ENCODE assay signal across 10 cellular contexts in genomic region chr15:63915888-63916731, GRCh38.
A peak's percentile ranks its signal among the peaks of the same experiment; 100 is the strongest.
DNase-seq lines count a peak whose midpoint lies in the region; ATAC-seq and TF ChIP-seq lines count a peak whose summit lies in the region.
"Had no signal": no experiment of that assay in that cellular context is flagged by ENCODE, and none has a peak within 500 bp of the region (broad histone marks: within the 10 kb centered on the region; RNA-seq: fewer than 3 reads in every experiment).

No MANE protein-coding gene starts in this region.

- TF ChIP-seq EP300 in upper lobe of left lung (IDR thresholded peaks at IDR 0.05) = no peak

- no peak overlapping the region for H3K27ac Mint-ChIP-seq in activated T-cell treated with anti-CD3 and anti-CD28 coated beads, Interleukin-2, amount 50 U/mL, for 24 hours

- no peaks in the 10 kb centered on the region for H3K9me3 ChIP-seq in upper lobe of left lung

- peak; percentile 7 for DNase-seq in NCI-H2227 (lab: John Stamatoyannopoulos, UW; ENCODE audit: unreplicated experiment)
- no peak for DNase-seq in NCI-H2227 treated with DMSO at 0.1 percent for 48 hours (lab: John Stamatoyannopoulos, UW)
- peak; percentile 66 for DNase-seq in hepatic stellate cell (ENCODE audit: low spot score)
- no peak for DNase-seq in upper lobe of left lung
- no peak for DNase-seq in activated effector memory CD4-positive, alpha-beta T cell treated with anti-CD3 and anti-CD28 coated beads, Interleukin-2, amount 50 U/mL, for 16 hours
- DNase-seq in activated T-cell treated with anti-CD3 and anti-CD28 coated beads, Interleukin-2, amount 50 U/mL, for 24 hours = no peak
- no peak for DNase-seq in G401 (ENCODE audit: low spot score)
- DNase-seq: activated CD4-positive, alpha-beta T cell treated with anti-CD3 and anti-CD28 coated beads, Interleukin-2, amount 50 U/mL, for 48 hours had no signal

- no peak for ATAC-seq in upper lobe of left lung (ENCODE audit: low FRiP score in 2 of 2)

- peaks cover 0 to 11% (median 10%) of the 10 kb centered on the region in 4 donors for H3K4me1 ChIP-seq in upper lobe of left lung

- no peak overlapping the region for H3K4me3 Mint-ChIP-seq in activated T-cell treated with anti-CD3 and anti-CD28 coated beads, Interleukin-2, amount 50 U/mL, for 24 hours

- no peaks in the 10 kb centered on the region for H3K27me3 Mint-ChIP-seq in activated T-cell treated with anti-CD3 and anti-CD28 coated beads, Interleukin-2, amount 50 U/mL, for 24 hours

- H3K4me3 ChIP-seq in upper lobe of left lung = no peak overlapping the region

- H3K9me3 Mint-ChIP-seq in activated T-cell treated with anti-CD3 and anti-CD28 coated beads, Interleukin-2, amount 50 U/mL, for 24 hours = no peaks in the 10 kb centered on the region

- peaks cover 15% of the 10 kb centered on the region for H3K4me1 Mint-ChIP-seq in activated T-cell treated with anti-CD3 and anti-CD28 coated beads, Interleukin-2, amount 50 U/mL, for 24 hours (ENCODE audit: low read depth)

- in situ Hi-C loops in G401 (cut with HindIII; ENCODE audit: low sequenced_read_pairs) = no loop called here

- H3K27ac ChIP-seq in VCaP (no peak overlapping the region), upper lobe of left lung (no peak overlapping the region)
- H3K27ac ChIP-seq: C4-2B had no signal

- H3K36me3 Mint-ChIP-seq in activated T-cell treated with anti-CD3 and anti-CD28 coated beads, Interleukin-2, amount 50 U/mL, for 24 hours (ENCODE audit: low read depth) = no peaks in the 10 kb centered on the region

- H3K27me3 ChIP-seq in upper lobe of left lung = no peaks in the 10 kb centered on the region

- peaks cover 0 to 8% (median 0%) of the 10 kb centered on the region in 4 donors for H3K36me3 ChIP-seq in upper lobe of left lung

- TF ChIP-seq CTCF in VCaP (conservative IDR thresholded peaks at IDR 0.05) = 0 out of 2 replicates have a peak, but pooled peaks have one; percentile 9
- TF ChIP-seq CTCF in upper lobe of left lung (IDR thresholded peaks at IDR 0.05) = peak in 5 of 6 experiments; percentile 18 to 44 (median 24)

- WGBS in upper lobe of left lung, 2 donors = 61 to 64% methylated on average over 9 of the region's 9 CpGs

- no peak for TF ChIP-seq POLR2A in upper lobe of left lung (IDR thresholded peaks at IDR 0.05)

Comparison
In these comparisons a context has a peak if more than half of its experiments do, and no peak if none do; other contexts are left out.
1. DNase-seq: peak in NCI-H2227 (single experiment) and hepatic stellate cell (single experiment); none in NCI-H2227 treated with DMSO at 0.1 percent for 48 hours (single experiment), upper lobe of left lung (0 of 2), activated effector memory CD4-positive, alpha-beta T cell treated with anti-CD3 and anti-CD28 coated beads, Interleukin-2, amount 50 U/mL, for 16 hours (single experiment), activated T-cell treated with anti-CD3 and anti-CD28 coated beads, Interleukin-2, amount 50 U/mL, for 24 hours (single experiment) and G401 (single experiment).